ENCODE assay signal across 1 cellular context in genomic region chr17:38873646-38874380, GRCh38.
TF ChIP-seq lines count a peak whose summit lies in the region.

No MANE protein-coding gene starts in this region.

TF ChIP-seq in GM12878, 131 proteins besides CTCF, POLR2A, EP300 and RAD21:
- TF ChIP-seq ZBED1 (IDR thresholded peaks at IDR 0.05; ENCODE audit: borderline replicate concordance) (no peak), RELB (IDR thresholded peaks at IDR 0.05; ENCODE audit: low read depth) (no peak), KDM1A (IDR thresholded peaks at IDR 0.05; ENCODE audit: borderline replicate concordance) (no peak), PAX5 (IDR thresholded peaks at IDR 0.05; ENCODE audit: borderline replicate concordance, low read depth, low read length) (no peak), BHLHE40 (IDR thresholded peaks at IDR 0.05; ENCODE audit: borderline replicate concordance in 1 of 2, low read depth in 2 of 2, low read length in 1 of 2) (no peak), CBX3 (IDR thresholded peaks at IDR 0.05; ENCODE audit: borderline replicate concordance, low read depth) (no peak), IRF3 (IDR thresholded peaks at IDR 0.05) (no peak), ATF3 (IDR thresholded peaks at IDR 0.05; ENCODE audit: borderline replicate concordance, extremely low read depth, low read depth, low read length) (no peak)
TF ChIP-seq in GM12878: peak in this region for 0.
